9 cellular contexts compared by ENCODE assay signal in genomic region chr6:33429745-33430042, GRCh38. TPM values are rescaled to one million over a fixed set of nuclear protein-coding genes. Genes with fewer than 3 reads are reported as not detected.
DNase-seq lines count a peak whose midpoint lies in the region; ATAC-seq and TF ChIP-seq lines count a peak whose summit lies in the region.
"Had no signal": no experiment of that assay in that cellular context is flagged by ENCODE, and none has a peak within 500 bp of the region (broad histone marks: within the 10 kb centered on the region; RNA-seq: fewer than 3 reads in every experiment).

No MANE protein-coding gene starts in this region.

- peak overlapping the region; percentile 94 for H3K27ac Mint-ChIP-seq in CD8-positive, alpha-beta T cell
- peak overlapping the region; percentile 62 to 90 (median 90) for H3K27ac Mint-ChIP-seq in nephron

- peaks cover 25% of the 10 kb centered on the region for H4K20me1 ChIP-seq in Loucy (ENCODE audit: insufficient read depth, low read length, poor library complexity, severe bottlenecking)

- TF ChIP-seq CTCF in CD8-positive, alpha-beta T cell (IDR thresholded peaks at IDR 0.05), result no peak
- TF ChIP-seq CTCF in Loucy (conservative IDR thresholded peaks at IDR 0.05; ENCODE audit: low read length) (no peak), nephron (IDR thresholded peaks at IDR 0.05; ENCODE audit: unreplicated experiment in 3 of 3) (no peak)

- no peak overlapping the region for H3K9ac ChIP-seq in Loucy (ENCODE audit: low read depth, low read length, poor library complexity, severe bottlenecking)

- peaks cover 10% of the 10 kb centered on the region for H3K36me3 Mint-ChIP-seq in CD8-positive, alpha-beta T cell
- H3K36me3 Mint-ChIP-seq in nephron (ENCODE audit: low read depth), result no peaks in the 10 kb centered on the region

- H2AFZ ChIP-seq in Loucy (ENCODE audit: low read length), result no peak overlapping the region

- DNase-seq in CD8-positive, alpha-beta T cell, result peak in 1 of 7 experiments; percentile 18
- peak; percentile 42 for DNase-seq in central memory CD4-positive, alpha-beta T cell
- DNase-seq in putamen (ENCODE audit: low spot score), result no peak
- DNase-seq in DMS53 (lab: John Stamatoyannopoulos, UW), result no peak
- DNase-seq in Ammon's horn (ENCODE audit: low spot score), result no peak
- DNase-seq: DMS153 had no signal

- H3K27ac ChIP-seq in CD8-positive, alpha-beta T cell (ENCODE audit: low read depth, low read length), result peak overlapping the region; percentile 53

- no peaks in the 10 kb centered on the region for H3K27me3 Mint-ChIP-seq in CD8-positive, alpha-beta T cell (ENCODE audit: low read depth)
- H3K27me3 Mint-ChIP-seq in nephron (ENCODE audit: low read depth), result no peaks in the 10 kb centered on the region

- CTCF ChIA-PET in CD8-positive, alpha-beta T cell (lab: Charles Lee), result interaction anchor here (0.8 to 2.9 kb wide), 3 partner anchors 11 to 25 kb away, joined by 3 to 14 read pairs (median 5); partner anchors contain the start of gene ZBTB9

- peaks cover 73% of the 10 kb centered on the region for H3K4me1 Mint-ChIP-seq in CD8-positive, alpha-beta T cell (ENCODE audit: low read depth)
- H3K4me1 Mint-ChIP-seq in nephron, result peaks cover 79% of the 10 kb centered on the region

- H3K36me3 ChIP-seq in CD8-positive, alpha-beta T cell (ENCODE audit: insufficient read depth, low read length), result no peaks in the 10 kb centered on the region
- no peaks in the 10 kb centered on the region for H3K36me3 ChIP-seq in Loucy (ENCODE audit: insufficient read depth, low read length)

- no peaks in the 10 kb centered on the region for H3K27me3 ChIP-seq in CD8-positive, alpha-beta T cell (ENCODE audit: insufficient read depth, low read length)
- H3K27me3 ChIP-seq in Loucy (ENCODE audit: insufficient read depth, low read length, poor library complexity, severe bottlenecking), result no peaks in the 10 kb centered on the region

- POLR2A ChIA-PET in CD8-positive, alpha-beta T cell (lab: Charles Lee), result interaction anchor here (1.0 to 2.5 kb wide), 7 partner anchors 11 to 282 kb away, joined by 3 to 12 read pairs (median 5); partner anchors contain the start of genes CUTA, PHF1, UQCC2 and ZBTB22

- ATAC-seq in CD8-positive, alpha-beta T cell, result no peak
- no peak for ATAC-seq in HG02588 (IDR thresholded peaks at IDR 0.05; ENCODE audit: unreplicated experiment)

- 0 out of 2 replicates have a peak, but pooled peaks cover 4% of the 10 kb centered on the region for H3F3A ChIP-seq in Loucy (ENCODE audit: low read depth)

- H3K9me3 Mint-ChIP-seq in CD8-positive, alpha-beta T cell, result no peaks in the 10 kb centered on the region
- H3K9me3 Mint-ChIP-seq in nephron, result no peaks in the 10 kb centered on the region

- no peaks in the 10 kb centered on the region for H3K9me2 ChIP-seq in Loucy (replicated peaks; ENCODE audit: low read depth, low read length)

- H3K79me2 ChIP-seq in Loucy (ENCODE audit: insufficient read depth, low read length), result peaks cover 23% of the 10 kb centered on the region; the same call in 1 of the 2 replicates

- peak overlapping the region; percentile 38 for H3K4me3 ChIP-seq in CD8-positive, alpha-beta T cell (ENCODE audit: low read depth, low read length)
- no peak overlapping the region for H3K4me3 ChIP-seq in Loucy (ENCODE audit: low read length, poor library complexity, severe bottlenecking)

- H3K4me3 Mint-ChIP-seq in CD8-positive, alpha-beta T cell, result peak overlapping the region; percentile 93
- peak overlapping the region; percentile 92 for H3K4me3 Mint-ChIP-seq in nephron

- H3K4me1 ChIP-seq in CD8-positive, alpha-beta T cell (ENCODE audit: insufficient read depth, low read length), result peaks cover 64% of the 10 kb centered on the region
- peaks cover 41% of the 10 kb centered on the region for H3K4me1 ChIP-seq in Loucy (ENCODE audit: insufficient read depth, low read length, poor library complexity, severe bottlenecking)

- intact Hi-C loops in CD8-positive, alpha-beta T cell (cut with DNase I, micrococcal nuclease), result loop anchor here (2.0 to 10.0 kb wide), 4 partner anchors 141 to 312 kb away; partner anchors contain the start of genes RPS18 (in 1 of the 2) and VPS52 (in 1 of the 2)

- peak overlapping the region; percentile 72 for H3K4me2 ChIP-seq in Loucy (ENCODE audit: low read depth, low read length, poor library complexity, severe bottlenecking)

- no peaks in the 10 kb centered on the region for H3K9me3 ChIP-seq in CD8-positive, alpha-beta T cell (ENCODE audit: low read length)
- no peaks in the 10 kb centered on the region for H3K9me3 ChIP-seq in Loucy (ENCODE audit: insufficient read depth, low read depth, low read length)

RNA-seq across cellular contexts. Expression of gene SYNGAP1, which starts 9.8 kb away (rescaled TPM):
- total RNA-seq in CD8-positive, alpha-beta T cell, result 10 to 100 TPM; 54.3 to 64.1 TPM

RNA-seq across cellular contexts. Expression of gene CUTA, which starts 11.8 kb away (rescaled TPM):
- 100 to 1,000 TPM; 159 to 177 TPM for total RNA-seq in CD8-positive, alpha-beta T cell

RNA-seq across cellular contexts. Expression of gene PHF1, which starts 18.9 kb away (rescaled TPM):
- total RNA-seq in CD8-positive, alpha-beta T cell, result 100 to 1,000 TPM; 560 to 588 TPM

RNA-seq across cellular contexts. Expression of gene ZBTB9, which starts 24.7 kb away (rescaled TPM):
- 1 to 10 TPM; 7.1 to 9.5 TPM for total RNA-seq in CD8-positive, alpha-beta T cell

RNA-seq across cellular contexts. Expression of gene KIFC1, which starts 38.1 kb away (rescaled TPM):
- 1 to 10 TPM; 1.6 to 2.1 TPM for total RNA-seq in CD8-positive, alpha-beta T cell
